ENCODE assay signal across 8 cellular contexts in the genomic region with DNA sequence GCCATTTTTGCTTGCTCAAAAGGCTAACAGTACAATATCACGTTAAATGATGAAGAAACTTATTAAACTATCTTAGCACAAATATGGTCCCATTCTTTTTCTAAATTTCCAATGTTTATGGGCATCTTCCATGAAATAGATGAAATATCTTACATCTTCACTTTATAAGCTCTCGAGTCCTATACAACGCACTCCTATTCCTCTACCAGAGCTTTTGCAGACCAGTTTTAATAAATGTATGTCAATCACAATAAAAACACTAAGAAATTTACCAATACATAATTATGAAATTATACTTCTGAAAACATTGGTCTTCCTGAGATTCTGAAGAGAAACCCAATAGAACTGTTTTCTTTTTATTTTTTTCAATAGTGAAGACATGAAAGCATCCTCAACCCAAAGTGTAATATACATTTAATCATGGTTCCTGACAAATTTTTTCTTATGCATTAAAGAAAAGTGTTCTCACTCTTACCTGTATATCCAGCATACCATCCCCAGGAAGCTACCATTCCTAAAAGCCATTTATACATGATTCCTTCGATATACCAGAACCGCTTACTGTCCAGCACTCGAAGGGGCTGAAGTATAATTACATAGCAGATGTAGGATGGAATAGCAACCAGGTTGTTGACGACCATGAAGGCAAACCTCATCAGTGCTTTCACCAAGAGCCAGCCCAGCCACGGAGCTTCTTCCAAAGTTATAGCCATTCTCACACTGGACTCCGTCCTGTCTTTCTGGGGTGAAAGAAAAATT. TPM values are rescaled to one million over a fixed set of nuclear protein-coding genes. Genes with fewer than 3 reads are reported as not detected.
DNase-seq lines count a peak whose midpoint lies in the region; ATAC-seq and TF ChIP-seq lines count a peak whose summit lies in the region.

No MANE protein-coding gene starts in this region.

- intact Hi-C loops in stomach (cut with DNase I; ENCODE audit: low total_unique reads), result loop anchor here (10.0 kb wide), 1 partner anchor 124 kb away; no protein-coding TSS in a partner anchor

- no peaks in the 10 kb centered on the region for H3K27me3 Mint-ChIP-seq in activated CD4-positive, alpha-beta memory T cell treated with anti-CD3 and anti-CD28 coated beads, Interleukin-2, amount 10 ng/mL, durations not matched to agents 7 days and 5 days
- peaks cover 3 to 8% (median 4%) of the 10 kb centered on the region in 3 donors for H3K27me3 Mint-ChIP-seq in immature natural killer cell (ENCODE audit: low read depth in 3 of 3)

- POLR2A ChIA-PET in activated CD4-positive, alpha-beta memory T cell treated with anti-CD3 and anti-CD28 coated beads, Interleukin-2, amount 10 ng/mL, durations not matched to agents 7 days and 5 days (lab: Charles Lee), result interaction anchor here (0.7 to 1.8 kb wide), 2 partner anchors 13 to 14 kb away, joined by 4 to 5 read pairs; no protein-coding TSS in a partner anchor

- H3K27ac Mint-ChIP-seq in activated CD4-positive, alpha-beta memory T cell treated with anti-CD3 and anti-CD28 coated beads, Interleukin-2, amount 10 ng/mL, durations not matched to agents 7 days and 5 days, result no peak overlapping the region
- peak overlapping the region; percentile 85 to 94 (median 90) for H3K27ac Mint-ChIP-seq in immature natural killer cell

- no peaks in the 10 kb centered on the region for H3K9me3 ChIP-seq in stomach

- H3K27ac ChIP-seq in stomach, result peak overlapping the region in 1 of 5 donors; percentile 93

- no peaks in the 10 kb centered on the region for H3K27me3 ChIP-seq in stomach

- H3K4me1 Mint-ChIP-seq in activated CD4-positive, alpha-beta memory T cell treated with anti-CD3 and anti-CD28 coated beads, Interleukin-2, amount 10 ng/mL, durations not matched to agents 7 days and 5 days, result peaks cover 56% of the 10 kb centered on the region
- peaks cover 52 to 76% of the 10 kb centered on the region in 2 donors for H3K4me1 Mint-ChIP-seq in immature natural killer cell

- ATAC-seq in GM18907 (IDR thresholded peaks at IDR 0.05; ENCODE audit: unreplicated experiment), result no peak

- H3K4me1 ChIP-seq in stomach, result peaks cover 0 to 59% (median 30%) of the 10 kb centered on the region in 4 donors

- DNase-seq in NCI-H82 (lab: John Stamatoyannopoulos, UW), result peak; percentile 75
- DNase-seq in NCI-H82 treated with DMSO at 0.1 percent for 48 hours (lab: John Stamatoyannopoulos, UW; ENCODE audit: unreplicated experiment), result no peak
- no peak for DNase-seq in activated CD4-positive, alpha-beta memory T cell treated with anti-CD3 and anti-CD28 coated beads, Interleukin-2, amount 10 ng/mL, durations not matched to agents 7 days and 5 days
- no peak for DNase-seq in immature natural killer cell
- no peak for DNase-seq in stomach
- no peak for DNase-seq in NCI-H2196 treated with DMSO at 0.1 percent for 48 hours (lab: John Stamatoyannopoulos, UW; ENCODE audit: unreplicated experiment)
- DNase-seq in effector CD8-positive, alpha-beta T cell (lab: John Stamatoyannopoulos, UW), result no peak

- CTCF ChIA-PET in activated CD4-positive, alpha-beta memory T cell treated with anti-CD3 and anti-CD28 coated beads, Interleukin-2, amount 10 ng/mL, durations not matched to agents 7 days and 5 days (lab: Charles Lee), result interaction anchor here (1.5 to 1.9 kb wide), 2 partner anchors 130 to 207 kb away, joined by 4 to 6 read pairs; a partner anchor contains a TSS

- no peaks in the 10 kb centered on the region for H3K9me3 Mint-ChIP-seq in activated CD4-positive, alpha-beta memory T cell treated with anti-CD3 and anti-CD28 coated beads, Interleukin-2, amount 10 ng/mL, durations not matched to agents 7 days and 5 days
- no peaks in the 10 kb centered on the region for H3K9me3 Mint-ChIP-seq in immature natural killer cell

- H3K4me3 Mint-ChIP-seq in activated CD4-positive, alpha-beta memory T cell treated with anti-CD3 and anti-CD28 coated beads, Interleukin-2, amount 10 ng/mL, durations not matched to agents 7 days and 5 days, result peak overlapping the region; percentile 87
- H3K4me3 Mint-ChIP-seq in immature natural killer cell, result peak overlapping the region; percentile 91 to 96 (median 93)

- peaks cover 24% of the 10 kb centered on the region for H3K36me3 Mint-ChIP-seq in activated CD4-positive, alpha-beta memory T cell treated with anti-CD3 and anti-CD28 coated beads, Interleukin-2, amount 10 ng/mL, durations not matched to agents 7 days and 5 days (ENCODE audit: low read depth)
- peaks cover 0 to 5% (median 0%) of the 10 kb centered on the region in 3 donors for H3K36me3 Mint-ChIP-seq in immature natural killer cell

- no peak for TF ChIP-seq CTCF in stomach (IDR thresholded peaks at IDR 0.05)

- H3K4me3 ChIP-seq in stomach, result peak overlapping the region; percentile 75 to 92 (median 87)

- H3K36me3 ChIP-seq in stomach, result peaks cover 0 to 15% (median 2%) of the 10 kb centered on the region in 4 donors

- no peak for TF ChIP-seq EP300 in stomach (IDR thresholded peaks at IDR 0.05)

- no peak for TF ChIP-seq POLR2A in stomach (IDR thresholded peaks at IDR 0.05)

- 84 to 89% (median 87%) methylated on average over 9 of the region's 9 CpGs for WGBS in stomach, 5 donors

RNA-seq across cellular contexts. Expression of a gene that starts 1.8 kb away (rescaled TPM):
- total RNA-seq in activated CD4-positive, alpha-beta memory T cell treated with anti-CD3 and anti-CD28 coated beads, Interleukin-2, amount 10 ng/mL, durations not matched to agents 7 days and 5 days, result 10 to 100 TPM; 52.6 to 55.2 TPM
- polyA plus RNA-seq in immature natural killer cell (10 to 100 TPM; 29.1 to 63.3 (median 46.9) TPM), stomach (1 to 10 TPM; 2.9 to 5.3 (median 4.4) TPM)
- 10 to 100 TPM in 3 of 5 donors, 1 to 10 TPM in 2; 2.9 to 59.3 (median 14.8) TPM for total RNA-seq in stomach
